ENCODE assay signal across 8 cellular contexts in the genomic region with DNA sequence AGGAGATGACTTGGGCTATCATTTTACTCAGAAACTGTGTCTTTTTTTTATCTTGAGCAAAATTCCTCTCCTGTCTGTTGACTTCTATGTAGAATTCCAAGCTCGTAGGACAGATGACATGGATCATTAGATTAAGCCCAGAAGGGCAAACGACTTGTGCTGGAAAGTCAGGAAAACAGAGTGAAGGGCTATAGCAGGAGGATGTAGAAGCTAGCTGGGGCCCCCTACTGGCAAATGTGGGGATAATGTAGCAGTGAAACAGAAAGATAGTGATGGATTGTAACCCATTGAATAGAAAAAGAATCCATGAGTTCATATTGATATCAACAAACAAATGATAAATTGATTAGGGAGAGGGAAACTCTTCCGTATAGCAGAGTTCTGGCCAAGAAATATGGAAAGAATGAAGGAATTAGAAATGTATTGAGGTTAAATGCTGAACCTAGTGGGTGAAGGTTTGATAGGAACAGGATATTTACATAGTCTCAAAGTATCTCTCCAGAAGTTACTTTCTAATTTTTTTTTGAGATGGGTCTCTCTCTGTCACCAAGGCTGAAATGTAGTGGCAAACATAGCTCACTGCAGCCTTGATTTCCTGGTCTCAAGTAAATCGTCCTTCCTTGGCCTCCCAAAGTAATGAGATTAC.
DNase-seq lines count a peak whose midpoint lies in the region; ATAC-seq and TF ChIP-seq lines count a peak whose summit lies in the region.

No MANE protein-coding gene starts in this region.

- no peak for TF ChIP-seq POLR2A in gastrocnemius medialis (IDR thresholded peaks at IDR 0.05)

- H3F3A ChIP-seq in GM23338 (replicated peaks; ENCODE audit: low read depth), result no peaks in the 10 kb centered on the region

- H3K27ac ChIP-seq in GM23338 (ENCODE audit: low read depth) (no peak overlapping the region), gastrocnemius medialis (no peak overlapping the region)

- H3K36me3 Mint-ChIP-seq in GM23338 (ENCODE audit: low read depth), result no peaks in the 10 kb centered on the region
- no peaks in the 10 kb centered on the region for H3K36me3 Mint-ChIP-seq in activated CD8-positive, alpha-beta T cell treated with anti-CD3 and anti-CD28 coated beads for 36 hours (ENCODE audit: low read depth)

- H3K27me3 Mint-ChIP-seq in GM23338 (ENCODE audit: insufficient read depth, low read depth, poor library complexity), result peaks cover 2% of the 10 kb centered on the region
- peaks cover 1% of the 10 kb centered on the region for H3K27me3 Mint-ChIP-seq in activated CD8-positive, alpha-beta T cell treated with anti-CD3 and anti-CD28 coated beads for 36 hours

- peak; percentile 80 for ATAC-seq in GM23338
- peak; percentile 82 for ATAC-seq in activated CD8-positive, alpha-beta T cell treated with anti-CD3 and anti-CD28 coated beads for 36 hours
- peak; percentile 54 for ATAC-seq in left ventricle myocardium superior
- no peak for ATAC-seq in gastrocnemius medialis

- peak; percentile 81 to 90 for TF ChIP-seq CTCF in GM23338 (conservative IDR thresholded peaks at IDR 0.05; ENCODE audit: low read depth in 2 of 2)
- TF ChIP-seq CTCF in activated CD8-positive, alpha-beta T cell treated with anti-CD3 and anti-CD28 coated beads for 36 hours (IDR thresholded peaks at IDR 0.05), result peak; percentile 91
- peak in 4 of 5 experiments; percentile 16 to 71 (median 52) for TF ChIP-seq CTCF in gastrocnemius medialis (IDR thresholded peaks at IDR 0.05 in 4 of 5, conservative IDR thresholded peaks at IDR 0.05 in 1 of 5)

- no peak overlapping the region for H3K4me3 Mint-ChIP-seq in GM23338
- no peak overlapping the region for H3K4me3 Mint-ChIP-seq in activated CD8-positive, alpha-beta T cell treated with anti-CD3 and anti-CD28 coated beads for 36 hours

- H3K79me2 ChIP-seq in GM23338 (replicated peaks; ENCODE audit: insufficient read depth), result no peaks in the 10 kb centered on the region

- intact Hi-C loops in activated CD8-positive, alpha-beta T cell treated with anti-CD3 and anti-CD28 coated beads for 36 hours (cut with micrococcal nuclease), result no loop called here
- intact Hi-C loops in left ventricle myocardium superior (cut with micrococcal nuclease), result loop anchor here (10.0 kb wide), 1 partner anchor 52 kb away; no protein-coding TSS in a partner anchor
- intact Hi-C loops in gastrocnemius medialis (cut with DNase I; ENCODE audit: low total_unique reads), result no loop called here

- no peak overlapping the region for H3K4me2 ChIP-seq in GM23338

- no peak overlapping the region for H3K4me3 ChIP-seq in GM23338
- no peak overlapping the region for H3K4me3 ChIP-seq in gastrocnemius medialis

- no peak overlapping the region for H2AFZ ChIP-seq in GM23338

- H3K36me3 ChIP-seq in GM23338 (ENCODE audit: insufficient read depth) (no peaks in the 10 kb centered on the region), gastrocnemius medialis (no peaks in the 10 kb centered on the region)

- peaks cover 6% of the 10 kb centered on the region; the same call in 2 of the 3 replicates for H3K4me1 Mint-ChIP-seq in GM23338
- no peaks in the 10 kb centered on the region for H3K4me1 Mint-ChIP-seq in activated CD8-positive, alpha-beta T cell treated with anti-CD3 and anti-CD28 coated beads for 36 hours (ENCODE audit: low read depth)

- H3K27me3 ChIP-seq in GM23338 (ENCODE audit: insufficient read depth) (no peaks in the 10 kb centered on the region), gastrocnemius medialis (no peaks in the 10 kb centered on the region)

- no peaks in the 10 kb centered on the region for H3K9me3 Mint-ChIP-seq in GM23338
- H3K9me3 Mint-ChIP-seq in activated CD8-positive, alpha-beta T cell treated with anti-CD3 and anti-CD28 coated beads for 36 hours, result no peaks in the 10 kb centered on the region

- H3K27ac Mint-ChIP-seq in GM23338, result no peak overlapping the region
- no peak overlapping the region for H3K27ac Mint-ChIP-seq in activated CD8-positive, alpha-beta T cell treated with anti-CD3 and anti-CD28 coated beads for 36 hours

- H3K4me1 ChIP-seq in GM23338 (ENCODE audit: insufficient read depth) (no peaks in the 10 kb centered on the region; the same call in 1 of the 2 replicates), gastrocnemius medialis (no peaks in the 10 kb centered on the region)

- DNase-seq in NCI-H1694 treated with DMSO at 0.1 percent for 48 hours (lab: John Stamatoyannopoulos, UW) (peak; percentile 9), NCI-H1694 (lab: John Stamatoyannopoulos, UW) (no peak), GM23338 (ENCODE audit: low spot score) (peak; percentile 82), NCI-H2029 (lab: John Stamatoyannopoulos, UW) (peak; percentile 15), left ventricle myocardium superior (no peak), gastrocnemius medialis (no peak), DMS114 treated with DMSO at 0.1 percent for 48 hours (lab: John Stamatoyannopoulos, UW; ENCODE audit: unreplicated experiment) (no peak)
- peak; percentile 60 for DNase-seq in activated CD8-positive, alpha-beta T cell treated with anti-CD3 and anti-CD28 coated beads for 36 hours

- POLR2A ChIA-PET in activated CD8-positive, alpha-beta T cell treated with anti-CD3 and anti-CD28 coated beads for 36 hours (lab: Charles Lee), result no interaction called here

- in situ Hi-C loops in gastrocnemius medialis (cut with MboI; ENCODE audit: low sequenced_read_pairs in 4 of 4), result no loop called here

- CTCF ChIA-PET in activated CD8-positive, alpha-beta T cell treated with anti-CD3 and anti-CD28 coated beads for 36 hours (lab: Charles Lee), result interaction anchor here (0.7 to 3.2 kb wide), 14 partner anchors 9 to 220 kb away, joined by 3 to 28 read pairs (median 6); no protein-coding TSS in a partner anchor

- no peaks in the 10 kb centered on the region for H3K9me3 ChIP-seq in gastrocnemius medialis

- no peaks in the 10 kb centered on the region for H3K9me2 ChIP-seq in GM23338 (ENCODE audit: insufficient read depth)

- H4K20me1 ChIP-seq in GM23338 (replicated peaks; ENCODE audit: insufficient read depth), result no peaks in the 10 kb centered on the region

TF ChIP-seq in GM23338, 12 proteins besides CTCF, POLR2A, EP300 and RAD21 (continues in another document):
- TF ChIP-seq STAT1 (IDR thresholded peaks at IDR 0.05; ENCODE audit: unreplicated experiment) (no peak), NANOG (IDR thresholded peaks at IDR 0.05; ENCODE audit: borderline replicate concordance) (no peak), ZNF331 (CRISPR knock-in tag; IDR thresholded peaks at IDR 0.05; ENCODE audit: low read depth) (no peak), CREB1 (CRISPR knock-in tag; IDR thresholded peaks at IDR 0.05; ENCODE audit: low read depth) (no peak), ETS1 (IDR thresholded peaks at IDR 0.05) (no peak), EZH2phosphoT487 (IDR thresholded peaks at IDR 0.05; ENCODE audit: unreplicated experiment) (no peak)

Comparison
In these comparisons a context has a peak if more than half of its experiments do, and no peak if none do; other contexts are left out.
1. DNase-seq: peak in NCI-H1694 treated with DMSO at 0.1 percent for 48 hours (single experiment), GM23338 (single experiment), NCI-H2029 (single experiment) and activated CD8-positive, alpha-beta T cell treated with anti-CD3 and anti-CD28 coated beads for 36 hours (single experiment); none in NCI-H1694 (single experiment), left ventricle myocardium superior (single experiment), gastrocnemius medialis (0 of 2) and DMS114 treated with DMSO at 0.1 percent for 48 hours (single experiment).
2. ATAC-seq: peak in GM23338 (single experiment), activated CD8-positive, alpha-beta T cell treated with anti-CD3 and anti-CD28 coated beads for 36 hours (single experiment) and left ventricle myocardium superior (single experiment); none in gastrocnemius medialis (0 of 2).
3. Peak in every context shown above with its lines, with median percentiles within 50 percentile points of each other: CTCF ChIP-seq.